Comparison of ENCODE assay signal across 1 cellular context in the genomic region with DNA sequence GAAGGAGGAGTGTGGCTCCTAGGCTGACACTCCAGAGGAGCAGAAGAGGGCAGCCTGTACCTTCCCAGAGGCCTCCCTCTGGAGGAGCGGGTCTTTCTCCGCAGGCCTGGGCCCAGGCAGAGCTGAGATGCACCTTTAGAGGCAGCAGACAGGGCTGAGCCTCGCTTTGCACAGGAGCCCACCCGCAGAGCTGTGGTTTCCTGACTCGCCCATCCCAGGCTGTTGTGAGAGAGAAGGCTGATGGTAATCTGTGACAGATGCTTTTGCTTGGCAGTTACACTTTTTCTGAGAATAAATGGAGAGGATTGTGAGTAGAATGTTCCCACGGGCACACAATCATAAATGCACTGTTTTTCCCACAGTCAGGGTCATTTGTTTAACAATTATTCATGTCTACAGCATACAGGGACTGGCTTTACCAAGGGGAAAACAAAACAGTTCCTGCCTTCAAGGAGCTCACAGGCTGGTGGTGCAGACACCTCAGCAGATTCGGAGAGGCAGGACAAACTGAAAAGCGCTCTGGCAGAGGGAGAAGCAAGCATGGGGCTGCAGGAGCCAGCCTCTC.
TF ChIP-seq lines count a peak whose summit lies in the region.

No MANE protein-coding gene starts in this region.

TF ChIP-seq in IMR-90, 13 proteins besides CTCF, POLR2A, EP300 and RAD21 (continued from another document):
- TF ChIP-seq, protein P1, sequence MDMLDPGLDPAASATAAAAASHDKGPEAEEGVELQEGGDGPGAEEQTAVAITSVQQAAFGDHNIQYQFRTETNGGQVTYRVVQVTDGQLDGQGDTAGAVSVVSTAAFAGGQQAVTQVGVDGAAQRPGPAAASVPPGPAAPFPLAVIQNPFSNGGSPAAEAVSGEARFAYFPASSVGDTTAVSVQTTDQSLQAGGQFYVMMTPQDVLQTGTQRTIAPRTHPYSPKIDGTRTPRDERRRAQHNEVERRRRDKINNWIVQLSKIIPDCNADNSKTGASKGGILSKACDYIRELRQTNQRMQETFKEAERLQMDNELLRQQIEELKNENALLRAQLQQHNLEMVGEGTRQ (IDR thresholded peaks at IDR 0.05; ENCODE audit: low read depth, low read length), result no peak
- TF ChIP-seq NFE2L2 (IDR thresholded peaks at IDR 0.05; ENCODE audit: low read depth, low read length) (no peak), BHLHE40 (IDR thresholded peaks at IDR 0.05; ENCODE audit: low read depth, low read length) (no peak), SMC3 (IDR thresholded peaks at IDR 0.05; ENCODE audit: low read depth, low read length) (no peak), MXI1 (IDR thresholded peaks at IDR 0.05; ENCODE audit: borderline replicate concordance, low read depth, low read length) (no peak)
